11 cellular contexts compared by ENCODE assay signal in genomic region chr19:2081873-2082810, GRCh38. TPM values are rescaled to one million over a fixed set of nuclear protein-coding genes. Genes with fewer than 3 reads are reported as not detected.
DNase-seq lines count a peak whose midpoint lies in the region; ATAC-seq and TF ChIP-seq lines count a peak whose summit lies in the region.
"Had no signal": no experiment of that assay in that cellular context is flagged by ENCODE, and none has a peak within 500 bp of the region (broad histone marks: within the 10 kb centered on the region; RNA-seq: fewer than 3 reads in every experiment).

No MANE protein-coding gene starts in this region.

- TF ChIP-seq POLR2A in vagina (IDR thresholded peaks at IDR 0.05) = no peak

- H3K27ac Mint-ChIP-seq in activated CD8-positive, alpha-beta T cell treated with anti-CD3 and anti-CD28 coated beads for 36 hours = peak overlapping the region; percentile 100

- peaks cover 42% of the 10 kb centered on the region for H3K4me1 Mint-ChIP-seq in activated CD8-positive, alpha-beta T cell treated with anti-CD3 and anti-CD28 coated beads for 36 hours (ENCODE audit: low read depth)

- peaks cover 0 to 29% of the 10 kb centered on the region in 2 donors for H3K36me3 ChIP-seq in vagina

- TF ChIP-seq CTCF in activated CD8-positive, alpha-beta T cell treated with anti-CD3 and anti-CD28 coated beads for 36 hours (IDR thresholded peaks at IDR 0.05) = no peak
- TF ChIP-seq CTCF in vagina (IDR thresholded peaks at IDR 0.05) = no peak

- no peaks in the 10 kb centered on the region for H3K9me3 Mint-ChIP-seq in activated CD8-positive, alpha-beta T cell treated with anti-CD3 and anti-CD28 coated beads for 36 hours

- intact Hi-C loops in activated CD8-positive, alpha-beta T cell treated with anti-CD3 and anti-CD28 coated beads for 36 hours (cut with micrococcal nuclease) = no loop called here
- intact Hi-C loops in left colon (cut with DNase I, micrococcal nuclease) = loop anchor here in 1 of 2 donors (10.0 kb wide), 1 partner anchor 147 kb away; no protein-coding TSS in a partner anchor
- intact Hi-C loops in vagina (cut with DNase I) = no loop called here

- CTCF ChIA-PET in activated CD8-positive, alpha-beta T cell treated with anti-CD3 and anti-CD28 coated beads for 36 hours (lab: Charles Lee) = interaction anchor here (1.5 to 2.4 kb wide), 2 partner anchors 12 kb away, joined by 6 to 13 read pairs; no protein-coding TSS in a partner anchor

- peak overlapping the region; percentile 99 for H3K4me3 Mint-ChIP-seq in activated CD8-positive, alpha-beta T cell treated with anti-CD3 and anti-CD28 coated beads for 36 hours

- H3K36me3 Mint-ChIP-seq in activated CD8-positive, alpha-beta T cell treated with anti-CD3 and anti-CD28 coated beads for 36 hours (ENCODE audit: low read depth) = peaks cover 82% of the 10 kb centered on the region

- DNase-seq in stimulated activated CD4-positive, alpha-beta T cell treated with anti-CD3 and anti-CD28 coated beads, Interleukin-15, amount 100 ng/mL, for 24 hours = peak; percentile 62
- DNase-seq in stimulated activated CD4-positive, alpha-beta T cell treated with anti-CD3 and anti-CD28 coated beads, Interleukin-12 subunit alpha, Interleukin-12 subunit beta, amount 100 ng/mL, for 4 hours = no peak
- DNase-seq in activated CD8-positive, alpha-beta T cell treated with anti-CD3 and anti-CD28 coated beads for 36 hours = peak; percentile 80
- DNase-seq in left colon (no peak), vagina (ENCODE audit: extremely low spot score in 2 of 2) (no peak)
- DNase-seq: foreskin melanocyte, HCEC 1CT, NCI-H1092 had no signal

- no peaks in the 10 kb centered on the region for H3K27me3 Mint-ChIP-seq in activated CD8-positive, alpha-beta T cell treated with anti-CD3 and anti-CD28 coated beads for 36 hours

- no peaks in the 10 kb centered on the region for H3K9me3 ChIP-seq in vagina

- ATAC-seq in activated CD8-positive, alpha-beta T cell treated with anti-CD3 and anti-CD28 coated beads for 36 hours = peak; percentile 38
- peak; percentile 15 for ATAC-seq in left colon
- no peak for ATAC-seq in GM21526 (IDR thresholded peaks at IDR 0.05; ENCODE audit: low FRiP score, unreplicated experiment)
- no peak for ATAC-seq in HG03045 (IDR thresholded peaks at IDR 0.05; ENCODE audit: unreplicated experiment)
- ATAC-seq in GM19395 (IDR thresholded peaks at IDR 0.05; ENCODE audit: unreplicated experiment) = no peak

- H3K4me3 ChIP-seq in vagina = peak overlapping the region in 1 of 2 donors; percentile 25

- POLR2A ChIA-PET in activated CD8-positive, alpha-beta T cell treated with anti-CD3 and anti-CD28 coated beads for 36 hours (lab: Charles Lee) = interaction anchor here (0.8 to 4.4 kb wide), 11 partner anchors 9 to 67 kb away, joined by 3 to 43 read pairs (median 6); partner anchors contain the start of gene MOB3A

- peaks cover 65% of the 10 kb centered on the region for H3K4me1 ChIP-seq in vagina

- H3K27ac ChIP-seq in vagina = peak overlapping the region; percentile 71

- no peaks in the 10 kb centered on the region for H3K27me3 ChIP-seq in vagina

RNA-seq across cellular contexts. Expression of gene MOB3A, which starts 14.0 kb away (rescaled TPM):
- total RNA-seq in activated CD8-positive, alpha-beta T cell treated with anti-CD3 and anti-CD28 coated beads for 36 hours = 100 to 1,000 TPM; 175 to 185 TPM
- 10 to 100 TPM; 37.9 to 48.4 TPM for total RNA-seq in left colon
- 50.6 TPM for total RNA-seq in vagina

RNA-seq across cellular contexts. Expression of gene IZUMO4, which starts 14.6 kb away (rescaled TPM):
- 10 to 100 TPM; 22.6 to 23.0 TPM for total RNA-seq in activated CD8-positive, alpha-beta T cell treated with anti-CD3 and anti-CD28 coated beads for 36 hours
- 1 to 10 TPM; 2.1 to 2.3 TPM for total RNA-seq in left colon
- 7.9 TPM for total RNA-seq in vagina

RNA-seq across cellular contexts. Expression of gene MKNK2, which starts 31.1 kb away (rescaled TPM):
- 100 to 1,000 TPM; 323 to 327 TPM for total RNA-seq in activated CD8-positive, alpha-beta T cell treated with anti-CD3 and anti-CD28 coated beads for 36 hours
- total RNA-seq in left colon (100 to 1,000 TPM; 242 to 319 TPM), vagina (185 TPM)

Comparison
In these comparisons a context has a peak if more than half of its experiments do, and no peak if none do; other contexts are left out.
1. DNase-seq: peak in stimulated activated CD4-positive, alpha-beta T cell treated with anti-CD3 and anti-CD28 coated beads, Interleukin-15, amount 100 ng/mL, for 24 hours (single experiment) and activated CD8-positive, alpha-beta T cell treated with anti-CD3 and anti-CD28 coated beads for 36 hours (single experiment); none in stimulated activated CD4-positive, alpha-beta T cell treated with anti-CD3 and anti-CD28 coated beads, Interleukin-12 subunit alpha, Interleukin-12 subunit beta, amount 100 ng/mL, for 4 hours (single experiment), left colon (0 of 2) and vagina (0 of 2).
2. ATAC-seq: peak in activated CD8-positive, alpha-beta T cell treated with anti-CD3 and anti-CD28 coated beads for 36 hours (single experiment) and left colon (single experiment); none in GM21526 (single experiment), HG03045 (single experiment) and GM19395 (single experiment).